ENCODE assay signal across 25 cellular contexts in the genomic region with DNA sequence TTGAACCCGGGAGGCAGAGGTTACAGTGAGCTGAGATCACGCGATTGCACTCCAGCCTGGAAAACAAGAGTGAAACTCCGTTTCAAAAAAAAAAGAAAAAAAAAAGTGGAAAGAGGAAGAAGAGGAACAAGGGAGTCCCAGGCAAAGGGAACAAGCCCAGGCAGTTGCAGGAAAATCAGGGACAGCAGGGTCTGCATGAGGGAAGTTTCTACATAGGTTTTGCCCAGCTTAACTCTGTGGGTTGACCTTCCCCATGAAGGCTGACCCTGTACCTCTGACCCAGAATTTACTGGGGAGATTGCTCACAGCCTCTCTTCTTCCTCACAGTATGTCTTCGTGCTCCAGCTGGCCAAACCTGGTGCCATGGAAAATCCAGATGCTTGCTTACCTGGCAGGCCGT. TPM values are rescaled to one million over a fixed set of nuclear protein-coding genes. Genes with fewer than 3 reads are reported as not detected.
"Had no signal": no experiment of that assay in that cellular context is flagged by ENCODE, and none has a peak within 500 bp of the region (broad histone marks: within the 10 kb centered on the region; RNA-seq: fewer than 3 reads in every experiment).

No MANE protein-coding gene starts in this region.

- H3K4me3 ChIP-seq: K562 had no signal

- H3K4me3 Mint-ChIP-seq: IgD-negative memory B cell had no signal

- DNase-seq: Kasumi-1, MM.1S, NCI-H1092 treated with DMSO at 0.1 percent for 48 hours, NCI-H1436, NCI-H187, NCI-H2029, NCI-H2081 treated with DMSO at 0.1 percent for 48 hours, NCI-H2171, NCI-H226, NCI-H446, NCI-H510A, NCI-H524 treated with DMSO at 0.1 percent for 48 hours, NCI-H69, NCI-H774, PC-3, SHP77, SK-N-SH had no signal

- H3K9me3 Mint-ChIP-seq: IgD-negative memory B cell had no signal

- H3K9me3 ChIP-seq: SK-N-SH had no signal

- H3K27ac Mint-ChIP-seq: IgD-negative memory B cell had no signal

- H3K27me3 Mint-ChIP-seq: IgD-negative memory B cell had no signal

- H3K4me1 Mint-ChIP-seq: IgD-negative memory B cell had no signal

- H3K27ac ChIP-seq: HL-60, KMS-11, RWPE1 had no signal

- ATAC-seq: K562, Panc1, PC-3 had no signal

RNA-seq across cellular contexts. Expression of a gene that starts 12.3 kb away (rescaled TPM):
- total RNA-seq: PC-3, SK-MEL-5 had no signal

RNA-seq across cellular contexts. Expression of a gene that starts 51.0 kb away (rescaled TPM):
- total RNA-seq: K562, M059J, PC-3, SK-MEL-5 had no signal
